In genomic region chr11:26276798-26277424, GRCh38 we compare ENCODE assay signal across 8 cellular contexts. TPM values are rescaled to one million over a fixed set of nuclear protein-coding genes. Genes with fewer than 3 reads are reported as not detected.
DNase-seq lines count a peak whose midpoint lies in the region; ATAC-seq and TF ChIP-seq lines count a peak whose summit lies in the region.

No MANE protein-coding gene starts in this region.

- no TSS peak for BruUV-seq in OCI-LY7 (replicated peaks; lab: Mats Ljungman, UMichigan)

- no peaks in the 10 kb centered on the region for H3K9me3 ChIP-seq in OCI-LY7 (ENCODE audit: low read length)

- TF ChIP-seq CTCF in OCI-LY7 (conservative IDR thresholded peaks at IDR 0.05; ENCODE audit: low read length) (peak; percentile 100), astrocyte of the cerebellum (IDR thresholded peaks at IDR 0.05; ENCODE audit: low read depth, low read length, missing control alignments) (peak; percentile 98)

- no peaks in the 10 kb centered on the region for H4K20me1 ChIP-seq in OCI-LY7 (ENCODE audit: insufficient read depth, low read length)

- no peak overlapping the region for H3K27ac ChIP-seq in OCI-LY7 (ENCODE audit: low read depth, low read length, poor library complexity, severe bottlenecking)

- no peaks in the 10 kb centered on the region for H3K9me2 ChIP-seq in OCI-LY7 (ENCODE audit: insufficient read depth, low read length)

- peak overlapping the region; percentile 59; the same call in 1 of the 2 replicates for H2AFZ ChIP-seq in OCI-LY7 (ENCODE audit: low read length)

- H3K79me2 ChIP-seq in OCI-LY7 (ENCODE audit: insufficient read depth, low read depth, low read length): no peaks in the 10 kb centered on the region

- DNase-seq in NCI-H1092 treated with DMSO at 0.1 percent for 48 hours (lab: John Stamatoyannopoulos, UW): peak; percentile 11
- no peak for DNase-seq in NCI-H1092 (lab: John Stamatoyannopoulos, UW)
- DNase-seq in OCI-LY7 (ENCODE audit: low spot score): peak; percentile 71
- peak; percentile 45 for DNase-seq in astrocyte of the cerebellum (ENCODE audit: low read depth)
- DNase-seq in hypothalamus (lab: John Stamatoyannopoulos, UW): peak in 27 of 51 donors; percentile 0 to 58 (median 16)
- DNase-seq in skeletal muscle cell (ENCODE audit: low read depth): peak; percentile 21

- no peaks in the 10 kb centered on the region for H3K4me1 ChIP-seq in OCI-LY7 (ENCODE audit: insufficient read depth, low read length, poor library complexity, severe bottlenecking)

- CTCF ChIA-PET in OCI-LY7 (lab: Charles Lee; ENCODE audit: unreplicated experiment): no interaction called here

- intact Hi-C loops in OCI-LY7 (cut with micrococcal nuclease; ENCODE audit: unreplicated experiment): loop anchor here (1.0 to 2.0 kb wide), 3 partner anchors 50 to 295 kb away; no protein-coding TSS in a partner anchor

- H3K36me3 ChIP-seq in OCI-LY7 (ENCODE audit: insufficient read depth, low read length): no peaks in the 10 kb centered on the region

- ATAC-seq in GM21381 (IDR thresholded peaks at IDR 0.05; ENCODE audit: unreplicated experiment) (peak; percentile 90), HG03565 (IDR thresholded peaks at IDR 0.05; ENCODE audit: unreplicated experiment) (peak; percentile 93)

- in situ Hi-C loops in astrocyte of the cerebellum (cut with HindIII; ENCODE audit: low sequenced_read_pairs): no loop called here

- H3K4me3 ChIP-seq in OCI-LY7 (ENCODE audit: low read depth, low read length, poor library complexity, severe bottlenecking): no peak overlapping the region
- no peak overlapping the region for H3K4me3 ChIP-seq in astrocyte of the cerebellum (ENCODE audit: low read depth, low read length)
- H3K4me3 ChIP-seq in skeletal muscle cell (ENCODE audit: low read depth, low read length): no peak overlapping the region

- POLR2A ChIA-PET in OCI-LY7 (lab: Charles Lee): no interaction called here

- H3K4me2 ChIP-seq in OCI-LY7 (ENCODE audit: low read length): no peak overlapping the region

RNA-seq across cellular contexts. Expression of gene ANO3, which starts 55.0 kb away (rescaled TPM):
- 0.03 TPM in 1 of 2 replicates, not detected in the other for total RNA-seq in OCI-LY7 (2014; rRNA removed; shearing (Covaris generic))
- not detected in 2 replicates for total RNA-seq in OCI-LY7 (2022)
